ENCODE assay signal across 17 cellular contexts in the genomic region with DNA sequence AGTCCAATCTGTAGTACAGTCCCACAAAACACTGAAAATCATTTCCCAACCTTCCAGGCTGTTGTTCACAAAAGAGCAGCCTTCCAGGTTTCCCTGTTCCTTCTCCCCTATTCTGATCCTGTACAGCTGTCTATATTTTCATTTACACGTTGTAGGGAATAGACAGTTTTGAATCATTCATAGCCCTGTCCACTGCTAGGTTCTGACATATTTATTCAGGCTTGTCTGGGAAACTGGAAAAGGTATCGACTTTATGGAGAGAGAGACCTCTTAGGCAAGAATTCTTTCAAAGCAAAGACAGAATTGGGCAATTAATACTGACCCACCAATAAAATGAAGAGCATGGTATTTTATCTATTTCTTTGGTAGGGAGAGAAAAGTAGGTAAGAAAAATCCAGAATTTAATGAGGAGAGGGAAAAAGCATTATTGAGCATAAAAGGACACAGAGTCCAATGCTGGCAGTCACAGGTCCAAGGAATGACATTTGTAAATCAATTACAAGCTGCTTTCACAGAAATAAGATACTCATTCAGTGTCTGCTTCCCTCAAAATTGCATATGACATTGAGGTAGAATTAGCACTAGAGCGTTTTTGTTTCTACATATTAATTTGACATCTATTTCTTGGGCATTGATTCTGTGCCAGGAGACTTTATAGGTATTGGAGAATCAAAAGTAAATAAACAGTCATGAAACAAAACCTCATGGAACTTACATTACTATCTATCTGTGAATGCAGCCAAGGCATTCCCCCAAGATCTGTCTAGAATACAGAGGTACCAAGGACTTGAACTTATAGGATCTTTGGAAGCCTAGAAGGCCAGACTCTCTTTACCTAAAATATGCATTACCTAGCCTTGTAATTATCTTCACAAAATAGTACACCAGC.
"Had no signal": no experiment of that assay in that cellular context is flagged by ENCODE, and none has a peak within 500 bp of the region (broad histone marks: within the 10 kb centered on the region; RNA-seq: fewer than 3 reads in every experiment).

No MANE protein-coding gene starts in this region.

- H3K27me3 ChIP-seq: ascending aorta, cardiac muscle cell, sigmoid colon, testis had no signal

- H3K27me3 Mint-ChIP-seq: activated CD4-positive, alpha-beta memory T cell treated with anti-CD3 and anti-CD28 coated beads, Interleukin-2, amount 10 ng/mL, durations not matched to agents 7 days and 5 days; naive thymus-derived CD8-positive, alpha-beta T cell; stimulated activated naive CD8-positive, alpha-beta T cell treated with anti-CD3 and anti-CD28 coated beads, Interleukin-15, Interleukin-2, amounts not matched to agents 100 ng/mL and 50 ng/mL, for 24 hours had no signal

- FAIRE-seq: endothelial cell of umbilical vein had no signal

- H3K27ac ChIP-seq: ascending aorta, cardiac muscle cell, sigmoid colon had no signal

- H3K9me3 Mint-ChIP-seq: activated CD4-positive, alpha-beta memory T cell treated with anti-CD3 and anti-CD28 coated beads, Interleukin-2, amount 10 ng/mL, durations not matched to agents 7 days and 5 days; activated naive CD8-positive, alpha-beta T cell treated with anti-CD3 and anti-CD28 coated beads, Interleukin-2, amount 50 U/mL, for 24 hours; stimulated activated naive CD8-positive, alpha-beta T cell treated with anti-CD3 and anti-CD28 coated beads, Interleukin-15, Interleukin-2, amounts not matched to agents 100 ng/mL and 50 ng/mL, for 24 hours had no signal

- H3K4me3 Mint-ChIP-seq: activated CD4-positive, alpha-beta memory T cell treated with anti-CD3 and anti-CD28 coated beads, Interleukin-2, amount 10 ng/mL, durations not matched to agents 7 days and 5 days; activated naive CD8-positive, alpha-beta T cell treated with anti-CD3 and anti-CD28 coated beads, Interleukin-2, amount 50 U/mL, for 24 hours; naive thymus-derived CD8-positive, alpha-beta T cell; stimulated activated naive CD8-positive, alpha-beta T cell treated with anti-CD3 and anti-CD28 coated beads, Interleukin-15, Interleukin-2, amounts not matched to agents 100 ng/mL and 50 ng/mL, for 24 hours had no signal

- H3K27ac Mint-ChIP-seq: activated CD4-positive, alpha-beta memory T cell treated with anti-CD3 and anti-CD28 coated beads, Interleukin-2, amount 10 ng/mL, durations not matched to agents 7 days and 5 days; activated naive CD8-positive, alpha-beta T cell treated with anti-CD3 and anti-CD28 coated beads, Interleukin-2, amount 50 U/mL, for 24 hours; stimulated activated naive CD8-positive, alpha-beta T cell treated with anti-CD3 and anti-CD28 coated beads, Interleukin-15, Interleukin-2, amounts not matched to agents 100 ng/mL and 50 ng/mL, for 24 hours had no signal

- ATAC-seq: activated naive CD8-positive, alpha-beta T cell treated with anti-CD3 and anti-CD28 coated beads, Interleukin-2, amount 50 U/mL, for 24 hours; naive thymus-derived CD8-positive, alpha-beta T cell had no signal

- DNase-seq: activated CD4-positive, alpha-beta memory T cell treated with anti-CD3 and anti-CD28 coated beads, Interleukin-2, amount 10 ng/mL, durations not matched to agents 7 days and 5 days; activated CD4-positive, alpha-beta T cell treated with anti-CD3 and anti-CD28 coated beads for 1 hour; activated naive CD8-positive, alpha-beta T cell treated with anti-CD3 and anti-CD28 coated beads, Interleukin-2, amount 50 U/mL, for 24 hours; effector CD4-positive, alpha-beta T cell; foreskin melanocyte; mammary epithelial cell; naive thymus-derived CD8-positive, alpha-beta T cell; nucleus accumbens; sigmoid colon; stimulated activated CD4-positive, alpha-beta T cell treated with anti-CD3 and anti-CD28 coated beads, Interleukin-12 subunit alpha, Interleukin-12 subunit beta, amount 100 ng/mL, for 4 hours; stimulated activated CD4-positive, alpha-beta T cell treated with anti-CD3 and anti-CD28 coated beads, Interleukin-4, amount 100 ng/mL, for 1 hour; testis had no signal

- H3K4me3 ChIP-seq: ascending aorta, cardiac muscle cell, coronary artery, sigmoid colon, testis had no signal

- H3K36me3 ChIP-seq: ascending aorta, cardiac muscle cell, sigmoid colon had no signal

- H3K9me3 ChIP-seq: ascending aorta, sigmoid colon, testis had no signal
